3 cellular contexts compared by ENCODE assay signal in genomic region chr1:1494311-1494710, GRCh38. TPM values are rescaled to one million over a fixed set of nuclear protein-coding genes. Genes with fewer than 3 reads are reported as not detected.
"Had no signal": no experiment of that assay in that cellular context is flagged by ENCODE, and none has a peak within 500 bp of the region (broad histone marks: within the 10 kb centered on the region; RNA-seq: fewer than 3 reads in every experiment).

No MANE protein-coding gene starts in this region.

RNA-seq across cellular contexts. Expression of gene TMEM240, which starts 46.1 kb away (rescaled TPM):
- total RNA-seq: activated CD4-positive, alpha-beta T cell treated with anti-CD3 and anti-CD28 coated beads, Interleukin-2, amount 10 ng/mL, durations not matched to agents 24 days and 14 days had no signal

RNA-seq across cellular contexts. Expression of gene VWA1, which starts 58.8 kb away (rescaled TPM):
- total RNA-seq: activated B cell treated with CpG ODN at 0.5 μM for 24 hours, T-helper 17 cell had no signal
